17 cellular contexts compared by ENCODE assay signal in the genomic region with DNA sequence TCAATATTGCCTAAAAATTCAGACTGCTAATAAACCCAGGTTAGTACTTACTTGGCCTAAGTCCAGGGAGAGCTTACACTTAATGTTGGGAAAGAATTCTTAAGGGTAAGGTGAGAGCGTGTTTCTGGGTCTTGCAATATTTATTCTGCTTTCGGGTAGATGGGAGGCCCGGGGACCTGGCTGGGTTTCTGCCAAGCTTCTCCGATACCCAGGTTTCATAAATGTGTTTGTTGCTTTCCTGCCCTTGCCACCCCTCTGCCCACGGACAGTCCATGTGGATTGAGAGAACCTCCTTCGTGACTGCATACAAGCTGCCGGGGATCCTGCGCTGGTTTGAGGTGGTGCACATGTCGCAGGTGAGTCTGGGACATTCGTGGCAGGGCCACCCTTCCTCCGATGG. TPM values are rescaled to one million over a fixed set of nuclear protein-coding genes. Genes with fewer than 3 reads are reported as not detected.
DNase-seq lines count a peak whose midpoint lies in the region; ATAC-seq and TF ChIP-seq lines count a peak whose summit lies in the region.
"Had no signal": no experiment of that assay in that cellular context is flagged by ENCODE, and none has a peak within 500 bp of the region (broad histone marks: within the 10 kb centered on the region; RNA-seq: fewer than 3 reads in every experiment).

No MANE protein-coding gene starts in this region.

- H3K27me3 Mint-ChIP-seq in MCF 10A (ENCODE audit: insufficient read depth, unreplicated experiment) = no peaks in the 10 kb centered on the region

- intact Hi-C loops in MCF 10A (cut with micrococcal nuclease) = no loop called here
- intact Hi-C loops in breast epithelium (cut with DNase I; ENCODE audit: low total_unique reads) = loop anchor here (5.0 kb wide), 1 partner anchor 795 kb away; no protein-coding TSS in a partner anchor
- intact Hi-C loops in left lung (cut with DNase I) = no loop called here
- intact Hi-C loops in upper lobe of right lung (cut with DNase I) = no loop called here

- POLR2A ChIA-PET in MCF 10A (lab: Yijun Ruan, JAX) = no interaction called here

- no peaks in the 10 kb centered on the region for H3K9me3 ChIP-seq in breast epithelium
- H3K9me3 ChIP-seq in left lung = peaks cover 0 to 11% of the 10 kb centered on the region in 2 donors
- peaks cover 4% of the 10 kb centered on the region for H3K9me3 ChIP-seq in upper lobe of right lung
- H3K9me3 ChIP-seq: BLaER1 had no signal

- no peaks in the 10 kb centered on the region for H3K4me1 ChIP-seq in breast epithelium
- H3K4me1 ChIP-seq in left lung = no peaks in the 10 kb centered on the region
- H3K4me1 ChIP-seq in upper lobe of right lung = no peaks in the 10 kb centered on the region
- H3K4me1 ChIP-seq: BLaER1 had no signal

- no peaks in the 10 kb centered on the region for H3K4me1 Mint-ChIP-seq in MCF 10A (ENCODE audit: insufficient read depth, unreplicated experiment)
- H3K4me1 Mint-ChIP-seq: CD8-positive, alpha-beta memory T cell; GM23338 had no signal

- H3K27me3 ChIP-seq in breast epithelium (no peaks in the 10 kb centered on the region), left lung (no peaks in the 10 kb centered on the region), upper lobe of right lung (no peaks in the 10 kb centered on the region)
- H3K27me3 ChIP-seq: BLaER1 had no signal

- H3K36me3 ChIP-seq in breast epithelium (no peaks in the 10 kb centered on the region), left lung (peaks cover 0 to 64% of the 10 kb centered on the region in 2 donors), upper lobe of right lung (no peaks in the 10 kb centered on the region)

- DNase-seq in MCF 10A (ENCODE audit: unreplicated experiment) (peak; percentile 40), breast epithelium (ENCODE audit: low spot score in 2 of 2) (no peak), left lung (peak in 1 of 2 donors; percentile 35), retinal pigment epithelial cell (ENCODE audit: low read depth) (peak; percentile 14), upper lobe of right lung (peak; percentile 76), HuH-7 (ENCODE audit: low spot score) (no peak), MV-4-11 (lab: John Stamatoyannopoulos, UW) (no peak), SW480 (ENCODE audit: low spot score) (no peak)
- DNase-seq: 8988T; AML-193; CD8-positive, alpha-beta memory T cell; DMS53; GF-D8; H7 had no signal

- no peak for TF ChIP-seq POLR2A in breast epithelium (IDR thresholded peaks at IDR 0.05)

- no peaks in the 10 kb centered on the region for H3K36me3 Mint-ChIP-seq in MCF 10A (ENCODE audit: insufficient read depth, unreplicated experiment)

- H3K4me3 ChIP-seq in breast epithelium = no peak overlapping the region
- H3K4me3 ChIP-seq in left lung = no peak overlapping the region
- H3K4me3 ChIP-seq in retinal pigment epithelial cell (ENCODE audit: low read length) = no peak overlapping the region
- no peak overlapping the region for H3K4me3 ChIP-seq in upper lobe of right lung
- H3K4me3 ChIP-seq: BLaER1, GM23338 had no signal

- CTCF ChIA-PET in MCF 10A (lab: Yijun Ruan, JAX) = interaction anchor here (0.6 to 6.4 kb wide), 4 partner anchors 13 to 212 kb away, joined by 4 to 62 read pairs (median 10); partner anchors contain the start of gene INSYN2B

- no peak overlapping the region for H3K27ac Mint-ChIP-seq in MCF 10A (ENCODE audit: low read depth, unreplicated experiment)
- H3K27ac Mint-ChIP-seq: GM23338 had no signal

- H3K9me3 Mint-ChIP-seq in MCF 10A (ENCODE audit: unreplicated experiment) = no peaks in the 10 kb centered on the region

- no TSS peak for BruUV-seq in MCF 10A (replicated peaks; lab: Mats Ljungman, UMichigan)

- no peak overlapping the region for H3K27ac ChIP-seq in breast epithelium
- no peak overlapping the region for H3K27ac ChIP-seq in left lung
- H3K27ac ChIP-seq in upper lobe of right lung = no peak overlapping the region
- H3K27ac ChIP-seq: BLaER1 had no signal

- H3K4me3 Mint-ChIP-seq in MCF 10A (ENCODE audit: unreplicated experiment) = no peak overlapping the region
- H3K4me3 Mint-ChIP-seq: CD8-positive, alpha-beta memory T cell; GM23338 had no signal

- TF ChIP-seq CTCF in MCF 10A (IDR thresholded peaks at IDR 0.05; ENCODE audit: unreplicated experiment) = no peak
- TF ChIP-seq CTCF in breast epithelium (IDR thresholded peaks at IDR 0.05) = no peak
- no peak for TF ChIP-seq CTCF in left lung (IDR thresholded peaks at IDR 0.05)
- no peak for TF ChIP-seq CTCF in retinal pigment epithelial cell (conservative IDR thresholded peaks at IDR 0.05; ENCODE audit: low read depth, low read length)
- TF ChIP-seq CTCF in upper lobe of right lung (IDR thresholded peaks at IDR 0.05) = no peak

- ATAC-seq in left lung (peak; percentile 83), upper lobe of right lung (peak; percentile 73)
- ATAC-seq: GM23338 had no signal

RNA-seq across cellular contexts. Expression of gene FOXI1, which starts 48.4 kb away (rescaled TPM):
- total RNA-seq in MCF 10A (2022) (not detected in 2 replicates), breast epithelium (1 to 10 TPM in 2 of 3 donors, not detected in 1; 1.3 to 7.9 TPM), left lung (not detected), upper lobe of right lung (not detected)
- total RNA-seq: CD8-positive, alpha-beta memory T cell; GM23338; HT1080 had no signal

Comparison
In these comparisons a context has a peak if more than half of its experiments do, and no peak if none do; other contexts are left out.
1. DNase-seq: peak in MCF 10A (single experiment), retinal pigment epithelial cell (single experiment) and upper lobe of right lung (single experiment); none in breast epithelium (0 of 2), HuH-7 (single experiment), MV-4-11 (single experiment) and SW480 (single experiment).